Comparison of ENCODE assay signal across 24 cellular contexts in the genomic region with DNA sequence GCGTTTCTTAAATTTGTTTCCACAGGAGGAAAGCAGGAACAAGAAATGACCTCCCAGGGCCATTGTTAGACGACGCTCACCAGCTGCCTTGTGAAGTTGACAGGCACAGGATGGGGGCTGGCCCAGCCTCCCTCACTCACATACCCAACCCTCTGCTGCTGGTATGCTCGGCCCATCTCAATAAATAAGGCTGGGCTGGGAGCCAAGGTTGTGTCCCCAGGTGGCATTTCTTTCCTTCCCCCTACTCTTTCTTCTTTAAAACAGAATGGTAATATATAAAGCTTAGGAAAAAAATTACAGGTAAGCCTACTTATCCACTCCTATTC.
DNase-seq lines count a peak whose midpoint lies in the region; TF ChIP-seq lines count a peak whose summit lies in the region.
"Had no signal": no experiment of that assay in that cellular context is flagged by ENCODE, and none has a peak within 500 bp of the region (broad histone marks: within the 10 kb centered on the region; RNA-seq: fewer than 3 reads in every experiment).

No MANE protein-coding gene starts in this region.

- no peak overlapping the region for H3K4me3 Mint-ChIP-seq in activated naive CD8-positive, alpha-beta T cell
- no peak overlapping the region for H3K4me3 Mint-ChIP-seq in activated naive CD8-positive, alpha-beta T cell treated with anti-CD3 and anti-CD28 coated beads for 36 hours
- H3K4me3 Mint-ChIP-seq: activated naive CD8-positive, alpha-beta T cell treated with anti-CD3 and anti-CD28 coated beads, Interleukin-2, amount 50 U/mL, for 24 hours; activated T-cell treated with anti-CD3 and anti-CD28 coated beads, Interleukin-2, amount 50 U/mL, for 72 hours; CD8-positive, alpha-beta T cell; mesothelial cell of epicardium; nephron progenitor cell had no signal

- H3K4me2 ChIP-seq in smooth muscle cell: no peak overlapping the region

- H3K27ac ChIP-seq in smooth muscle cell (ENCODE audit: low read depth): peak overlapping the region; percentile 23
- H3K27ac ChIP-seq: prostate gland, SJSA1, suprapubic skin had no signal

- H3K27ac Mint-ChIP-seq in activated naive CD8-positive, alpha-beta T cell: peak overlapping the region; percentile 28
- no peak overlapping the region for H3K27ac Mint-ChIP-seq in activated naive CD8-positive, alpha-beta T cell treated with anti-CD3 and anti-CD28 coated beads for 36 hours
- H3K27ac Mint-ChIP-seq: activated naive CD8-positive, alpha-beta T cell treated with anti-CD3 and anti-CD28 coated beads, Interleukin-2, amount 50 U/mL, for 24 hours; activated T-cell treated with anti-CD3 and anti-CD28 coated beads, Interleukin-2, amount 50 U/mL, for 72 hours; CD8-positive, alpha-beta T cell; mesothelial cell of epicardium; nephron progenitor cell had no signal

- H3K4me1 ChIP-seq in smooth muscle cell (ENCODE audit: low read depth): no peaks in the 10 kb centered on the region
- H3K4me1 ChIP-seq: breast epithelium, prostate gland, SJSA1, suprapubic skin had no signal

- no peak overlapping the region for H2AFZ ChIP-seq in smooth muscle cell (ENCODE audit: low read depth)

- no peak for TF ChIP-seq CTCF in smooth muscle cell (IDR thresholded peaks at IDR 0.05; ENCODE audit: borderline replicate concordance, insufficient read depth, poor library complexity, severe bottlenecking)

- H3K9me3 Mint-ChIP-seq in activated naive CD8-positive, alpha-beta T cell (ENCODE audit: low read depth): no peaks in the 10 kb centered on the region
- H3K9me3 Mint-ChIP-seq in activated naive CD8-positive, alpha-beta T cell treated with anti-CD3 and anti-CD28 coated beads for 36 hours: no peaks in the 10 kb centered on the region
- H3K9me3 Mint-ChIP-seq: activated naive CD8-positive, alpha-beta T cell treated with anti-CD3 and anti-CD28 coated beads, Interleukin-2, amount 50 U/mL, for 24 hours; activated T-cell treated with anti-CD3 and anti-CD28 coated beads, Interleukin-2, amount 50 U/mL, for 72 hours; CD8-positive, alpha-beta T cell; mesothelial cell of epicardium; nephron progenitor cell had no signal

- no peaks in the 10 kb centered on the region for H3K9me3 ChIP-seq in smooth muscle cell (replicated peaks; ENCODE audit: low read depth)
- H3K9me3 ChIP-seq: breast epithelium, MG63, prostate gland, SJSA1, suprapubic skin had no signal

- peaks cover 7% of the 10 kb centered on the region for H3K79me2 ChIP-seq in smooth muscle cell (ENCODE audit: low read depth)

- no peak for DNase-seq in activated naive CD8-positive, alpha-beta T cell treated with anti-CD3 and anti-CD28 coated beads for 36 hours
- DNase-seq in NCI-H2171 (lab: John Stamatoyannopoulos, UW) (peak; percentile 25), dermis blood vessel endothelial cell (peak; percentile 62), smooth muscle cell (lab: John Stamatoyannopoulos, UW; ENCODE audit: unreplicated experiment) (no peak), SW 1271 (lab: John Stamatoyannopoulos, UW) (no peak), SKM-1 (lab: John Stamatoyannopoulos, UW; ENCODE audit: unreplicated experiment) (no peak)
- DNase-seq in stimulated activated CD4-positive, alpha-beta T cell treated with anti-CD3 and anti-CD28 coated beads, Interleukin-2, amount 100 ng/mL, for 48 hours: no peak
- DNase-seq: activated CD4-positive, CD25-positive, alpha-beta regulatory T cell treated with anti-CD3 and anti-CD28 coated beads, Interleukin-2, amount 50 U/mL, for 72 hours; activated CD8-positive, alpha-beta memory T cell treated with anti-CD3 and anti-CD28 coated beads for 24 hours; activated naive CD8-positive, alpha-beta T cell treated with anti-CD3 and anti-CD28 coated beads, Interleukin-2, amount 50 U/mL, for 24 hours; activated T-cell treated with anti-CD3 and anti-CD28 coated beads, Interleukin-2, amount 50 U/mL, for 72 hours; CD8-positive, alpha-beta T cell; left cardiac atrium; MG63; NCI-H187 treated with DMSO at 0.1 percent for 48 hours; NCI-H526; nephron progenitor cell; stimulated activated CD4-positive, alpha-beta T cell treated with anti-CD3 and anti-CD28 coated beads, Interleukin-12 subunit alpha, Interleukin-12 subunit beta, amount 100 ng/mL, for 4 hours had no signal

- no peak overlapping the region for H3K4me3 ChIP-seq in smooth muscle cell
- H3K4me3 ChIP-seq: breast epithelium, MG63, prostate gland, SJSA1, suprapubic skin had no signal

- peaks cover 99% of the 10 kb centered on the region for H4K20me1 ChIP-seq in smooth muscle cell (ENCODE audit: low read depth)

- 93% methylated on average over 4 of the region's 4 CpGs for WGBS in smooth muscle cell (ENCODE audit: low lambda C conversion rate)

- H3K4me1 Mint-ChIP-seq in activated naive CD8-positive, alpha-beta T cell (ENCODE audit: low read depth): no peaks in the 10 kb centered on the region
- H3K4me1 Mint-ChIP-seq in activated naive CD8-positive, alpha-beta T cell treated with anti-CD3 and anti-CD28 coated beads for 36 hours: no peaks in the 10 kb centered on the region
- H3K4me1 Mint-ChIP-seq: activated naive CD8-positive, alpha-beta T cell treated with anti-CD3 and anti-CD28 coated beads, Interleukin-2, amount 50 U/mL, for 24 hours; mesothelial cell of epicardium; nephron progenitor cell had no signal

- no peaks in the 10 kb centered on the region for H3K27me3 ChIP-seq in smooth muscle cell (ENCODE audit: low read depth)
- H3K27me3 ChIP-seq: breast epithelium, MG63, SJSA1, suprapubic skin had no signal

- no peak overlapping the region for H3K9ac ChIP-seq in smooth muscle cell (ENCODE audit: low read depth)

- no peaks in the 10 kb centered on the region for H3K27me3 Mint-ChIP-seq in activated naive CD8-positive, alpha-beta T cell
- no peaks in the 10 kb centered on the region for H3K27me3 Mint-ChIP-seq in activated naive CD8-positive, alpha-beta T cell treated with anti-CD3 and anti-CD28 coated beads for 36 hours
- H3K27me3 Mint-ChIP-seq: activated naive CD8-positive, alpha-beta T cell treated with anti-CD3 and anti-CD28 coated beads, Interleukin-2, amount 50 U/mL, for 24 hours had no signal

- H3F3A ChIP-seq in smooth muscle cell (ENCODE audit: low read depth): peaks cover 49% of the 10 kb centered on the region

- peaks cover 8% of the 10 kb centered on the region for H3K36me3 Mint-ChIP-seq in activated naive CD8-positive, alpha-beta T cell
- peaks cover 28% of the 10 kb centered on the region for H3K36me3 Mint-ChIP-seq in activated naive CD8-positive, alpha-beta T cell treated with anti-CD3 and anti-CD28 coated beads for 36 hours

- peaks cover 51% of the 10 kb centered on the region for H3K36me3 ChIP-seq in smooth muscle cell (ENCODE audit: low read depth)

Comparison
In these comparisons a context has a peak if more than half of its experiments do, and no peak if none do; other contexts are left out.
1. DNase-seq: peak in NCI-H2171 (single experiment) and dermis blood vessel endothelial cell (single experiment); none in activated naive CD8-positive, alpha-beta T cell treated with anti-CD3 and anti-CD28 coated beads for 36 hours (single experiment), smooth muscle cell (single experiment), stimulated activated CD4-positive, alpha-beta T cell treated with anti-CD3 and anti-CD28 coated beads, Interleukin-2, amount 100 ng/mL, for 48 hours (0 of 2), SW 1271 (0 of 2) and SKM-1 (single experiment).